Comparison of ENCODE assay signal across 8 cellular contexts in genomic region chr6:119347466-119348307, GRCh38. TPM values are rescaled to one million over a fixed set of nuclear protein-coding genes. Genes with fewer than 3 reads are reported as not detected.
A peak's percentile ranks its signal among the peaks of the same experiment; 100 is the strongest.
DNase-seq lines count a peak whose midpoint lies in the region; ATAC-seq lines count a peak whose summit lies in the region.

No MANE protein-coding gene starts in this region.

- no CpG with 5 or more reads among the region's 24 CpGs for WGBS in mesendoderm (ENCODE audit: extremely low coverage, insufficient coverage, low lambda C conversion rate)

- H3K9ac ChIP-seq in mesendoderm (ENCODE audit: low read length) (peak overlapping the region; percentile 94), subcutaneous abdominal adipose tissue (ENCODE audit: low read length in 5 of 5) (peak overlapping the region; percentile 85 to 100 (median 93))

- H3K4ac ChIP-seq in mesendoderm (ENCODE audit: low read depth, low read length), result no peak overlapping the region

- DNase-seq in ELR (ENCODE audit: low read depth) (peak; percentile 17), mesendoderm (no peak), GM19240 (ENCODE audit: insufficient read length, low spot score) (no peak)
- peak; percentile 35 for DNase-seq in T-helper 2 cell treated with Interferon-gamma antibody and Interleukin-4, amounts not matched to agents 5 μg/mL and 100 μg/mL, for 36 hours (ENCODE audit: low spot score)

- H2BK5ac ChIP-seq in mesendoderm (ENCODE audit: low read length), result no peak overlapping the region

- H3K9me3 Mint-ChIP-seq in T-helper 2 cell treated with Interferon-gamma antibody and Interleukin-4, amounts not matched to agents 5 μg/mL and 100 μg/mL, for 36 hours, result no peaks in the 10 kb centered on the region
- no peaks in the 10 kb centered on the region for H3K9me3 Mint-ChIP-seq in dendritic cell treated with granulocyte-macrophage colony-stimulating factor and Interleukin-4, amounts not matched to agents 40 ng/mL and 50 ng/mL, for 4 days

- H3K79me1 ChIP-seq in mesendoderm (ENCODE audit: low read length), result peaks cover 16% of the 10 kb centered on the region

- no peak overlapping the region for H4K5ac ChIP-seq in mesendoderm (ENCODE audit: low read length)

- H3K79me2 ChIP-seq in mesendoderm (ENCODE audit: control insufficient read depth, insufficient read depth, low read length), result peaks cover 24% of the 10 kb centered on the region

- intact Hi-C loops in dendritic cell treated with granulocyte-macrophage colony-stimulating factor and Interleukin-4, amounts not matched to agents 40 ng/mL and 50 ng/mL, for 4 days (cut with micrococcal nuclease), result loop anchor here (5.0 kb wide), 3 partner anchors 35 to 455 kb away; partner anchors contain the start of gene ASF1A

- H3K27ac Mint-ChIP-seq in T-helper 2 cell treated with Interferon-gamma antibody and Interleukin-4, amounts not matched to agents 5 μg/mL and 100 μg/mL, for 36 hours, result peak overlapping the region; percentile 91
- H3K27ac Mint-ChIP-seq in dendritic cell treated with granulocyte-macrophage colony-stimulating factor and Interleukin-4, amounts not matched to agents 40 ng/mL and 50 ng/mL, for 4 days, result peak overlapping the region; percentile 90

- H3K23ac ChIP-seq in mesendoderm (ENCODE audit: low read length), result no peak overlapping the region

- no peak overlapping the region for H4K8ac ChIP-seq in mesendoderm (ENCODE audit: low read depth, low read length)

- peak overlapping the region; percentile 97 for H3K56ac ChIP-seq in mesendoderm (ENCODE audit: low read length)

- H3K4me1 ChIP-seq in mesendoderm (ENCODE audit: control insufficient read depth, low read depth, low read length), result peaks cover 3% of the 10 kb centered on the region
- H3K4me1 ChIP-seq in subcutaneous abdominal adipose tissue (ENCODE audit: control insufficient read depth in 5 of 5, insufficient read depth in 5 of 5, low read length in 5 of 5), result peaks cover 5 to 63% (median 53%) of the 10 kb centered on the region in 5 donors

- H3K27ac ChIP-seq in mesendoderm (ENCODE audit: low read depth, low read length) (no peak overlapping the region), subcutaneous abdominal adipose tissue (ENCODE audit: low read depth, low read length) (peak overlapping the region; percentile 100)

- peak overlapping the region; percentile 65 for H3K18ac ChIP-seq in mesendoderm (ENCODE audit: low read length)

- H3K4me2 ChIP-seq in mesendoderm (ENCODE audit: low read length), result peak overlapping the region; percentile 95

- H3K36me3 ChIP-seq in mesendoderm (ENCODE audit: control insufficient read depth, insufficient read depth, low read length) (no peaks in the 10 kb centered on the region), subcutaneous abdominal adipose tissue (ENCODE audit: control insufficient read depth in 5 of 5, insufficient read depth in 5 of 5, low read length in 5 of 5) (peaks cover 0 to 3% (median 0%) of the 10 kb centered on the region in 5 donors)

- ATAC-seq in GM19463 (IDR thresholded peaks at IDR 0.05; ENCODE audit: unreplicated experiment), result peak; percentile 20
- ATAC-seq in HG03521 (IDR thresholded peaks at IDR 0.05; ENCODE audit: unreplicated experiment), result peak; percentile 17

- H2BK120ac ChIP-seq in mesendoderm (ENCODE audit: low read depth, low read length), result no peak overlapping the region

- H2BK15ac ChIP-seq in mesendoderm (replicated peaks; ENCODE audit: low read depth), result no peak overlapping the region

- no peaks in the 10 kb centered on the region for H3K27me3 Mint-ChIP-seq in T-helper 2 cell treated with Interferon-gamma antibody and Interleukin-4, amounts not matched to agents 5 μg/mL and 100 μg/mL, for 36 hours (ENCODE audit: low read depth)
- H3K27me3 Mint-ChIP-seq in dendritic cell treated with granulocyte-macrophage colony-stimulating factor and Interleukin-4, amounts not matched to agents 40 ng/mL and 50 ng/mL, for 4 days, result peaks cover 5% of the 10 kb centered on the region

- no peak overlapping the region for H2AK5ac ChIP-seq in mesendoderm (ENCODE audit: low read length)

- H3K4me3 Mint-ChIP-seq in T-helper 2 cell treated with Interferon-gamma antibody and Interleukin-4, amounts not matched to agents 5 μg/mL and 100 μg/mL, for 36 hours, result peak overlapping the region; percentile 97
- H3K4me3 Mint-ChIP-seq in dendritic cell treated with granulocyte-macrophage colony-stimulating factor and Interleukin-4, amounts not matched to agents 40 ng/mL and 50 ng/mL, for 4 days, result peak overlapping the region; percentile 89

- H3K27me3 ChIP-seq in mesendoderm (ENCODE audit: insufficient read depth, low read length, poor library complexity) (no peaks in the 10 kb centered on the region), subcutaneous abdominal adipose tissue (ENCODE audit: control insufficient read depth in 5 of 5, insufficient read depth in 4 of 5, low read length in 5 of 5) (no peaks in the 10 kb centered on the region)

- no peaks in the 10 kb centered on the region for H3K9me3 ChIP-seq in subcutaneous abdominal adipose tissue (ENCODE audit: control insufficient read depth in 5 of 5, low read length in 5 of 5)

- H3K4me3 ChIP-seq in mesendoderm (ENCODE audit: low read length) (peak overlapping the region; percentile 84), subcutaneous abdominal adipose tissue (ENCODE audit: low read depth in 1 of 5, low read length in 5 of 5) (peak overlapping the region; percentile 91 to 99 (median 94))

- H3K36me3 Mint-ChIP-seq in T-helper 2 cell treated with Interferon-gamma antibody and Interleukin-4, amounts not matched to agents 5 μg/mL and 100 μg/mL, for 36 hours (ENCODE audit: low read depth), result peaks cover 29% of the 10 kb centered on the region
- peaks cover 14% of the 10 kb centered on the region for H3K36me3 Mint-ChIP-seq in dendritic cell treated with granulocyte-macrophage colony-stimulating factor and Interleukin-4, amounts not matched to agents 40 ng/mL and 50 ng/mL, for 4 days (ENCODE audit: low read depth)

- peaks cover 64% of the 10 kb centered on the region for H3K4me1 Mint-ChIP-seq in T-helper 2 cell treated with Interferon-gamma antibody and Interleukin-4, amounts not matched to agents 5 μg/mL and 100 μg/mL, for 36 hours (ENCODE audit: low read depth)
- peaks cover 43% of the 10 kb centered on the region for H3K4me1 Mint-ChIP-seq in dendritic cell treated with granulocyte-macrophage colony-stimulating factor and Interleukin-4, amounts not matched to agents 40 ng/mL and 50 ng/mL, for 4 days (ENCODE audit: low read depth)

RNA-seq across cellular contexts. Expression of gene MAN1A1, which starts 1.9 kb away (rescaled TPM):
- 4.5 TPM for polyA plus RNA-seq in mesendoderm (2013, experiment 1 of 2)
- polyA plus RNA-seq in mesendoderm (2013, experiment 2 of 2), result 4.1 TPM

Comparison
In these comparisons a context has a peak if more than half of its experiments do, and no peak if none do; other contexts are left out.
1. DNase-seq: peak in ELR (single experiment) and T-helper 2 cell treated with Interferon-gamma antibody and Interleukin-4, amounts not matched to agents 5 μg/mL and 100 μg/mL, for 36 hours (single experiment); none in mesendoderm (single experiment) and GM19240 (single experiment).